8 cellular contexts compared by ENCODE assay signal in genomic region chr3:14946749-14947104, GRCh38. TPM values are rescaled to one million over a fixed set of nuclear protein-coding genes. Genes with fewer than 3 reads are reported as not detected.
DNase-seq lines count a peak whose midpoint lies in the region; ATAC-seq and TF ChIP-seq lines count a peak whose summit lies in the region.

No MANE protein-coding gene starts in this region.

- H3K4me2 ChIP-seq in MM.1S (ENCODE audit: low read depth, low read length) (peak overlapping the region; percentile 94), neural progenitor cell (peak overlapping the region; percentile 99)

- H3K27ac ChIP-seq in MM.1S (ENCODE audit: low read length) (peak overlapping the region; percentile 96), neural progenitor cell (peak overlapping the region; percentile 100)

- H3K27me3 ChIP-seq in MM.1S (replicated peaks; ENCODE audit: insufficient read depth, low read length) (no peaks in the 10 kb centered on the region), neural progenitor cell (no peaks in the 10 kb centered on the region)

- peak overlapping the region; percentile 92 for H3K4me3 ChIP-seq in MM.1S (ENCODE audit: low read length)
- H3K4me3 ChIP-seq in neural progenitor cell: peak overlapping the region; percentile 99

- H3K36me3 Mint-ChIP-seq in CD14-positive monocyte: peaks cover 32 to 38% of the 10 kb centered on the region in 2 donors
- H3K36me3 Mint-ChIP-seq in effector memory CD8-positive, alpha-beta T cell (ENCODE audit: insufficient read depth): peaks cover 43% of the 10 kb centered on the region
- peaks cover 19% of the 10 kb centered on the region for H3K36me3 Mint-ChIP-seq in neural progenitor cell

- H3K27me3 Mint-ChIP-seq in CD14-positive monocyte (ENCODE audit: low read depth in 3 of 3) (no peaks in the 10 kb centered on the region), neural progenitor cell (ENCODE audit: insufficient read depth, low read depth) (no peaks in the 10 kb centered on the region)
- no peaks in the 10 kb centered on the region for H3K27me3 Mint-ChIP-seq in effector memory CD8-positive, alpha-beta T cell

- H3K9me3 ChIP-seq in MM.1S (replicated peaks; ENCODE audit: insufficient read depth, low read length) (no peaks in the 10 kb centered on the region), neural progenitor cell (ENCODE audit: low read depth) (no peaks in the 10 kb centered on the region)

- H3F3A ChIP-seq in MM.1S (ENCODE audit: insufficient read depth, low read length) (peaks cover 13% of the 10 kb centered on the region), neural progenitor cell (ENCODE audit: low read depth) (peaks cover 46% of the 10 kb centered on the region)

- H3K4me1 Mint-ChIP-seq in CD14-positive monocyte (peaks cover 26% of the 10 kb centered on the region), neural progenitor cell (peaks cover 20% of the 10 kb centered on the region)
- H3K4me1 Mint-ChIP-seq in effector memory CD8-positive, alpha-beta T cell (ENCODE audit: low read depth in 2 of 2): peaks cover 22 to 43% of the 10 kb centered on the region in 2 donors

- H3K4me1 ChIP-seq in MM.1S (ENCODE audit: low read length): peaks cover 13% of the 10 kb centered on the region
- H3K4me1 ChIP-seq in neural progenitor cell: peaks cover 22% of the 10 kb centered on the region

- no peak for ATAC-seq in effector memory CD8-positive, alpha-beta T cell (replicated peaks)
- ATAC-seq in HG02884 (IDR thresholded peaks at IDR 0.05; ENCODE audit: unreplicated experiment) (no peak), GM19397 (IDR thresholded peaks at IDR 0.05; ENCODE audit: unreplicated experiment) (no peak)

- H3K79me2 ChIP-seq in MM.1S (ENCODE audit: low read length): peaks cover 67% of the 10 kb centered on the region
- peaks cover 89% of the 10 kb centered on the region for H3K79me2 ChIP-seq in neural progenitor cell (ENCODE audit: low read depth)

- no peaks in the 10 kb centered on the region; the same call in 1 of the 2 replicates for H3K36me3 ChIP-seq in MM.1S (replicated peaks; ENCODE audit: insufficient read depth, low read length)
- H3K36me3 ChIP-seq in neural progenitor cell: peaks cover 7% of the 10 kb centered on the region

- peak overlapping the region; percentile 94 to 100 (median 96) for H3K27ac Mint-ChIP-seq in CD14-positive monocyte
- H3K27ac Mint-ChIP-seq in effector memory CD8-positive, alpha-beta T cell: peak overlapping the region; percentile 99 to 100
- H3K27ac Mint-ChIP-seq in neural progenitor cell: peak overlapping the region; percentile 95

- H3K9me2 ChIP-seq in MM.1S (replicated peaks; ENCODE audit: insufficient read depth, low read length): no peaks in the 10 kb centered on the region

- TF ChIP-seq CTCF in CD14-positive monocyte (IDR thresholded peaks at IDR 0.05) (no peak), MM.1S (IDR thresholded peaks at IDR 0.05; ENCODE audit: low read length) (no peak), neural progenitor cell (IDR thresholded peaks at IDR 0.05) (no peak)

- H3K9me3 Mint-ChIP-seq in CD14-positive monocyte (no peaks in the 10 kb centered on the region), neural progenitor cell (no peaks in the 10 kb centered on the region)
- H3K9me3 Mint-ChIP-seq in effector memory CD8-positive, alpha-beta T cell: no peaks in the 10 kb centered on the region

- H4K20me1 ChIP-seq in MM.1S (ENCODE audit: insufficient read depth, low read length) (no peaks in the 10 kb centered on the region), neural progenitor cell (ENCODE audit: low read depth) (peaks cover 58% of the 10 kb centered on the region)

- H3K9ac ChIP-seq in MM.1S (ENCODE audit: low read length) (peak overlapping the region; percentile 90), neural progenitor cell (peak overlapping the region; percentile 89)

- H2AFZ ChIP-seq in MM.1S (ENCODE audit: low read length) (peak overlapping the region; percentile 78), neural progenitor cell (replicated peaks) (no peak overlapping the region)

- H3K4me3 Mint-ChIP-seq in CD14-positive monocyte (peak overlapping the region; percentile 87 to 90), neural progenitor cell (peak overlapping the region; percentile 97)
- H3K4me3 Mint-ChIP-seq in effector memory CD8-positive, alpha-beta T cell: peak overlapping the region; percentile 95 to 98

- intact Hi-C loops in CD14-positive monocyte (cut with micrococcal nuclease): loop anchor here (2.0 to 10.0 kb wide), 7 partner anchors 118 to 769 kb away; partner anchors contain the start of genes CCDC174 (in 2 of the 2), BTD (in 1 of the 2), HACL1 (in 1 of the 2) and LSM3 (in 1 of the 2)

- DNase-seq in CD14-positive monocyte (ENCODE audit: low spot score) (no peak), MM.1S (peak; percentile 6), neural progenitor cell (ENCODE audit: low spot score) (no peak), T-helper 9 cell (no peak), NCI-H226 (no peak)
- DNase-seq in effector memory CD8-positive, alpha-beta T cell: no peak

RNA-seq across cellular contexts. Expression of gene NR2C2, which starts 0.7 kb away (rescaled TPM):
- 1 to 10 TPM; 3.4 to 3.8 TPM for polyA plus RNA-seq in CD14-positive monocyte
- total RNA-seq in neural progenitor cell (ENCODE audit: low replicate concordance): 35.6 and 57.3 TPM in 2 replicates
